Comparison of ENCODE assay signal across 9 cellular contexts in genomic region chr5:139795074-139796001, GRCh38. TPM values are rescaled to one million over a fixed set of nuclear protein-coding genes. Genes with fewer than 3 reads are reported as not detected.
DNase-seq lines count a peak whose midpoint lies in the region; ATAC-seq and TF ChIP-seq lines count a peak whose summit lies in the region.
"Had no signal": no experiment of that assay in that cellular context is flagged by ENCODE, and none has a peak within 500 bp of the region (broad histone marks: within the 10 kb centered on the region; RNA-seq: fewer than 3 reads in every experiment).

PSD2 (plus strand) TSS chr5:139795808; CDS start chr5:139809441, 13,633 bp downstream.

- no peak for TF ChIP-seq CTCF in heart right ventricle (IDR thresholded peaks at IDR 0.05)

- 3 to 4% methylated on average over 61 to 83 of the region's 83 CpGs for WGBS in heart right ventricle, 2 donors

- peak within 1 kb of the TSS in 9 of 10 donors; percentile 19 to 53 (median 42) for H3K4me3 ChIP-seq in heart right ventricle
- peak within 1 kb of the TSS; percentile 34 for H3K4me3 ChIP-seq in skeletal muscle satellite cell (ENCODE audit: low read length)

- no peak within 1 kb of the TSS for H3K27ac ChIP-seq in heart right ventricle

- intact Hi-C loops in heart right ventricle (cut with DNase I): loop anchor here in 2 of 10 donors (5.0 to 10.0 kb wide), 3 partner anchors 42 to 349 kb away; no protein-coding TSS in a partner anchor

- H3K36me3 ChIP-seq in heart right ventricle: no peaks in the 10 kb centered on the region
- no peaks in the 10 kb centered on the region for H3K36me3 ChIP-seq in skeletal muscle satellite cell (ENCODE audit: insufficient read depth, low read length)

- ATAC-seq in heart right ventricle: peak in 3 of 8 donors; percentile 32 to 54 (median 37)
- no peak for ATAC-seq in HG02642 (IDR thresholded peaks at IDR 0.05; ENCODE audit: poor library complexity, unreplicated experiment)
- ATAC-seq in HG02678 (IDR thresholded peaks at IDR 0.05; ENCODE audit: unreplicated experiment): no peak
- no peak for ATAC-seq in GM21529 (IDR thresholded peaks at IDR 0.05; ENCODE audit: unreplicated experiment)

- H3K4me1 ChIP-seq in heart right ventricle: peaks cover 0 to 12% (median 5%) of the 10 kb centered on the region in 9 donors
- H3K4me1 ChIP-seq in skeletal muscle satellite cell (ENCODE audit: control insufficient read depth, insufficient read depth, low read length): no peaks in the 10 kb centered on the region

- H3K9ac ChIP-seq in skeletal muscle satellite cell (ENCODE audit: low read depth, low read length): no peak within 1 kb of the TSS

- H3K27me3 ChIP-seq in heart right ventricle (peaks cover 5 to 76% (median 57%) of the 10 kb centered on the region in 7 donors), skeletal muscle satellite cell (ENCODE audit: control insufficient read depth, insufficient read depth, low read length) (peaks cover 74% of the 10 kb centered on the region)

- no peaks in the 10 kb centered on the region for H3K9me3 ChIP-seq in heart right ventricle
- H3K9me3 ChIP-seq in skeletal muscle satellite cell (replicated peaks; ENCODE audit: low read length): no peaks in the 10 kb centered on the region

- peak; percentile 36 for DNase-seq in stimulated activated CD4-positive, alpha-beta T cell treated with anti-CD3 and anti-CD28 coated beads, Interleukin-12 subunit alpha, Interleukin-12 subunit beta, amount 100 ng/mL, for 4 hours
- no peak for DNase-seq in stimulated activated CD4-positive, alpha-beta T cell treated with anti-CD3 and anti-CD28 coated beads, Interleukin-4, amount 100 ng/mL, for 24 hours
- peak; percentile 34 for DNase-seq in activated CD8-positive, alpha-beta memory T cell treated with anti-CD3 and anti-CD28 coated beads, Interleukin-2, amount 50 U/mL, for 4 hours
- peak in 1 of 2 donors; percentile 40 for DNase-seq in heart right ventricle

- H3K4me2 ChIP-seq in skeletal muscle satellite cell (ENCODE audit: low read length): peak within 1 kb of the TSS; percentile 49

RNA-seq across cellular contexts. Expression of gene PSD2, which starts in this region (rescaled TPM):
- total RNA-seq in heart right ventricle: under 1 TPM in 2 of 10 donors, not detected in 8; 0.08 to 0.09 TPM
- under 1 TPM in 1 of 2 donors, not detected in 1; 0.03 TPM for polyA plus RNA-seq in heart right ventricle
- not detected in 2 replicates for total RNA-seq in skeletal muscle satellite cell (2012; rRNA removed)
- total RNA-seq: activated CD8-positive, alpha-beta memory T cell treated with anti-CD3 and anti-CD28 coated beads for 36 hours had no signal
